Comparison of ENCODE assay signal across 14 cellular contexts in the genomic region with DNA sequence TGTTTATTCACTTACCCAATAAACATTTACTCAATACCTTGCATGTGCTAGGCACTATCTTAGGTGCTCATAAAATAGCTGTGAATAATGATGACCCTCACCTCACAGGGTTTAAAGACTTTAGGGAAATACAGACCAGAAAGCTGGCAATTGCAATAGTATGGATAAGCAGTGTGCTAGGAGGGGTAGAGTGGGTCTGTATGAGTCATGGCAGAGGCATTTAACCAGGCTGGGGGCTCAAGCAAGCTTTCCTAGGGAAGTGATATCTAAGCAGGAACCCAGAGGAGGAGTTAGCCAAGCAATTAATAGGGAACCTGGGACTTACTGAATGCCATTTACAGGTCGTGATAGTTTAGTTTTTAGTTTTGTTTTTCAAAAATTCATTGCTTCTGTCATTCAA.
DNase-seq lines count a peak whose midpoint lies in the region; ATAC-seq and TF ChIP-seq lines count a peak whose summit lies in the region.
"Had no signal": no experiment of that assay in that cellular context is flagged by ENCODE, and none has a peak within 500 bp of the region (broad histone marks: within the 10 kb centered on the region; RNA-seq: fewer than 3 reads in every experiment).

No MANE protein-coding gene starts in this region.

- H3K23ac ChIP-seq in trophoblast cell (ENCODE audit: low read length): no peak overlapping the region

- H4K20me1 ChIP-seq in hepatocyte (ENCODE audit: insufficient read depth, poor library complexity, severe bottlenecking): no peaks in the 10 kb centered on the region

- DNase-seq in hepatocyte (ENCODE audit: low spot score) (peak; percentile 17), kidney tubule cell (ENCODE audit: low spot score) (peak; percentile 45), retinal pigment epithelial cell (ENCODE audit: low read depth) (peak; percentile 40), type B pancreatic cell (ENCODE audit: extremely low spot score, unreplicated experiment) (no peak), trophoblast cell (no peak)
- DNase-seq: CD8-positive, alpha-beta T cell; EL; Karpas-422; MM.1S; NCI-H1105 treated with DMSO at 0.1 percent for 48 hours; NCI-H187 treated with DMSO at 0.1 percent for 48 hours; NCI-H510A had no signal

- H3K27me3 ChIP-seq in hepatocyte (no peaks in the 10 kb centered on the region), trophoblast cell (ENCODE audit: insufficient read depth, low read length) (no peaks in the 10 kb centered on the region)

- 10% methylated on average over 1 of the region's 1 CpG for WGBS in hepatocyte (ENCODE audit: low lambda C conversion rate, missing lambda C conversion rate)
- WGBS in trophoblast cell (ENCODE audit: extremely low coverage, insufficient coverage, insufficient read length): no CpG with 5 or more reads among the region's 1 CpG

- H2AFZ ChIP-seq in hepatocyte (no peak overlapping the region), trophoblast cell (ENCODE audit: insufficient read depth, low read length, poor library complexity) (no peak overlapping the region)

- no peak overlapping the region for H2AK5ac ChIP-seq in trophoblast cell (ENCODE audit: low read length)

- H3K79me1 ChIP-seq in trophoblast cell (ENCODE audit: low read length): no peaks in the 10 kb centered on the region

- no peak overlapping the region for H2BK12ac ChIP-seq in trophoblast cell (ENCODE audit: low read length)

- H3K9me3 ChIP-seq in HEK293 (ENCODE audit: control insufficient read depth, insufficient read depth, low read depth, low read length): no peaks in the 10 kb centered on the region
- H3K9me3 ChIP-seq in hepatocyte (ENCODE audit: low read depth): no peaks in the 10 kb centered on the region
- H3K9me3 ChIP-seq in trophoblast cell (ENCODE audit: insufficient read depth, low read depth, low read length): no peaks in the 10 kb centered on the region

- H3K9me3 Mint-ChIP-seq in type B pancreatic cell: no peaks in the 10 kb centered on the region

- no peaks in the 10 kb centered on the region for H3K27me3 Mint-ChIP-seq in type B pancreatic cell

- no peak for ATAC-seq in GM18505 (IDR thresholded peaks at IDR 0.05; ENCODE audit: unreplicated experiment)
- ATAC-seq: CD8-positive, alpha-beta T cell had no signal

- no peak overlapping the region for H2BK120ac ChIP-seq in trophoblast cell (ENCODE audit: insufficient read depth, low read length, poor library complexity)

- no peak overlapping the region for H2BK5ac ChIP-seq in trophoblast cell (ENCODE audit: low read depth, low read length, poor library complexity)

- H3K14ac ChIP-seq in trophoblast cell (ENCODE audit: low read length): no peak overlapping the region

- no peaks in the 10 kb centered on the region for H3K4me1 Mint-ChIP-seq in type B pancreatic cell (ENCODE audit: unreplicated experiment)

- no peak for TF ChIP-seq POLR2A in GM18505 (IDR thresholded peaks at IDR 0.05; ENCODE audit: borderline replicate concordance, extremely low read depth, insufficient read depth, insufficient read length)

- no peak overlapping the region for H4K8ac ChIP-seq in trophoblast cell (ENCODE audit: low read depth, low read length)

- H3K4me3 ChIP-seq in HEK293 (ENCODE audit: low read depth, low read length) (no peak overlapping the region), hepatocyte (no peak overlapping the region), retinal pigment epithelial cell (ENCODE audit: low read length) (no peak overlapping the region), trophoblast cell (ENCODE audit: low read depth, low read length) (no peak overlapping the region)

- no peak overlapping the region for H4K12ac ChIP-seq in trophoblast cell (ENCODE audit: low read depth, low read length)

- H3K4me2 ChIP-seq in hepatocyte: no peak overlapping the region
- no peak overlapping the region for H3K4me2 ChIP-seq in trophoblast cell (ENCODE audit: low read length)

- H3K27ac ChIP-seq in HEK293 (ENCODE audit: extremely low read depth, low read depth, low read length) (no peak overlapping the region), hepatocyte (no peak overlapping the region), trophoblast cell (ENCODE audit: low read depth, low read length) (no peak overlapping the region)

- no peak overlapping the region for H4K91ac ChIP-seq in trophoblast cell (ENCODE audit: low read depth, low read length)

- H3K36me3 ChIP-seq in HEK293 (ENCODE audit: control insufficient read depth in 2 of 2, insufficient read depth in 1 of 2, low read length in 2 of 2): no peaks in the 10 kb centered on the region
- H3K36me3 ChIP-seq in hepatocyte (replicated peaks; ENCODE audit: insufficient read depth, low read depth): no peaks in the 10 kb centered on the region
- no peaks in the 10 kb centered on the region for H3K36me3 ChIP-seq in trophoblast cell (ENCODE audit: control insufficient read depth in 1 of 2, insufficient read depth in 2 of 2, low read length in 2 of 2)

- H3K9ac ChIP-seq in trophoblast cell (ENCODE audit: low read length): no peak overlapping the region

- H3K4me1 ChIP-seq in HEK293 (ENCODE audit: control insufficient read depth, insufficient read depth, low read length): no peaks in the 10 kb centered on the region
- peaks cover 10% of the 10 kb centered on the region for H3K4me1 ChIP-seq in hepatocyte (ENCODE audit: insufficient read depth)
- no peaks in the 10 kb centered on the region for H3K4me1 ChIP-seq in trophoblast cell (ENCODE audit: control insufficient read depth in 1 of 2, insufficient read depth in 2 of 2, low read length in 2 of 2)

- no peak overlapping the region for H3K4ac ChIP-seq in trophoblast cell (ENCODE audit: low read depth, low read length)

- no peaks in the 10 kb centered on the region for H3K9me2 ChIP-seq in hepatocyte (replicated peaks; ENCODE audit: insufficient read depth)

- TF ChIP-seq CTCF in HEK293 (tag by site-specific recombination; IDR thresholded peaks at IDR 0.05) (no peak), hepatocyte (IDR thresholded peaks at IDR 0.05; ENCODE audit: poor library complexity) (no peak), retinal pigment epithelial cell (conservative IDR thresholded peaks at IDR 0.05; ENCODE audit: low read depth, low read length) (no peak), type B pancreatic cell (conservative IDR thresholded peaks at IDR 0.05) (no peak)

- CTCF ChIA-PET in HEK293 (lab: Yijun Ruan, JAX): no interaction called here

- H3K79me2 ChIP-seq in hepatocyte: no peaks in the 10 kb centered on the region
- no peaks in the 10 kb centered on the region for H3K79me2 ChIP-seq in trophoblast cell (ENCODE audit: control insufficient read depth, insufficient read depth, low read length, poor library complexity)

- H3K27ac Mint-ChIP-seq in type B pancreatic cell: no peak overlapping the region
- H3K27ac Mint-ChIP-seq: CD8-positive, alpha-beta T cell had no signal

- H3K18ac ChIP-seq in trophoblast cell (ENCODE audit: low read length): no peak overlapping the region

- POLR2A ChIA-PET in HEK293 (lab: Yijun Ruan, JAX): no interaction called here

- no peak overlapping the region for H3K4me3 Mint-ChIP-seq in type B pancreatic cell
- H3K4me3 Mint-ChIP-seq: CD8-positive, alpha-beta T cell had no signal

- H3K36me3 Mint-ChIP-seq in type B pancreatic cell: no peaks in the 10 kb centered on the region
- H3K36me3 Mint-ChIP-seq: CD8-positive, alpha-beta T cell had no signal

TF ChIP-seq in HEK293, 187 proteins besides CTCF, POLR2A, EP300 and RAD21:
- TF ChIP-seq ZNF660 (tag by site-specific recombination; IDR thresholded peaks at IDR 0.05) (peak; percentile 56; the same call in 1 of the 2 replicates), TRIM28 (IDR thresholded peaks at IDR 0.05; ENCODE audit: borderline replicate concordance, low read length) (no peak)

Comparison
In these comparisons a context has a peak if more than half of its experiments do, and no peak if none do; other contexts are left out.
1. DNase-seq: peak in hepatocyte (single experiment), kidney tubule cell (single experiment) and retinal pigment epithelial cell (single experiment); none in type B pancreatic cell (single experiment) and trophoblast cell (0 of 2).